In the genomic region with DNA sequence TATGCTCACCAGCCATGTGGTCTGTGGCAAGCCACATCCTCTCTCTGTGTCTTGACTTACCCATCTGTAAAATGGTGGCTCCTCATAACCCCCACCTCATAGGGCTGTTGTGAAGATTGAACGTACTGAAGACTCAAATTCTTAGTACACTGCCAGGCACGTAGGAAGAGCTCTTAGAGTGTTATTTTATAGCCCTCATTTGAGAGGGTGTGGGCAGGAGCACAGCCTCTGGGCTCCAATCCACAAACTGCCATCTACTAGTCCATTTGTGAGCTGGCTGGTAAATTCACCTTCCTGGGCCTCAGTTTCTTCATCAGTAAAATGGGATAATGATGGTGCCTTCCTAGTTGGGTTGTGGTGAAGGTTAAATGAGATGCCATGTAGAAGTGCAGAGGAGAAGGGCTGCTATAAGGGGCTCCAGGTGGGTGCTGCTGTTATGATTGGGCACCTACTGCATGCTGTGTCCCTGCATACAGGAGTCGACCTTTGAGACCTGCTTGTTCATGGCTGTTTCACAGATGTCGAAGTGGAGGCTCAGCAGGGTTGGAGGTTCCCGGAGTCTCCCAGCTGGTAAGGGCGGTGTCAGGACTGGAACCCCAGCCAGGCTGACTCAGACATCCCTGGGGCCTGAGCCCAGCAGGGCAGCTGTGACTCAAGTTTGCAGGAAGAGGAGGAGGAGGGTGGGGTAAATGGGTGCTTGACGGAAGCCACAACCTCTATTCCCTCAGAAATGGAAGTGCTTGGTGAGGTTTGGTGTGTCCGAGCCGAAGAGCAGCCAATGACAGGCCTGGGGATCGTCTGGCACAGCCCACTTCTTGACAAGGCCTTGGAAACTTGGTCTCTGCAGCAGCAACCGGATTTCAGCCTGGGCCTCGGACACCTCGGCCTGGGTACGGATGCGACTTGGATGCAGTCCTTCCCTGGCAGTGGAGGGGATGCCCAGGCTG, we compare ENCODE assay signal across 9 cellular contexts. TPM values are rescaled to one million over a fixed set of nuclear protein-coding genes. Genes with fewer than 3 reads are reported as not detected.
DNase-seq lines count a peak whose midpoint lies in the region; ATAC-seq, FAIRE-seq and TF ChIP-seq lines count a peak whose summit lies in the region.
"Not testable (repeated sequence)": the region's sequence is repeated elsewhere in the genome, so short reads cannot be mapped to it uniquely, and the experiment has no call there.
"Had no signal": no experiment of that assay in that cellular context is flagged by ENCODE, and none has a peak within 500 bp of the region (broad histone marks: within the 10 kb centered on the region; RNA-seq: fewer than 3 reads in every experiment).

No MANE protein-coding gene starts in this region.

- not testable (repeated sequence) for H3K9ac ChIP-seq in kidney (ENCODE audit: low read length in 2 of 2); trophoblast cell (ENCODE audit: low read length)

- not testable (repeated sequence) for H4K12ac ChIP-seq in trophoblast cell (ENCODE audit: low read depth, low read length)

- not testable (repeated sequence) for H3K4me1 ChIP-seq in kidney (ENCODE audit: control insufficient read depth in 1 of 2, insufficient read depth in 1 of 2, low read depth in 1 of 2, low read length in 2 of 2); trophoblast cell (ENCODE audit: control insufficient read depth in 1 of 2, insufficient read depth in 2 of 2, low read length in 2 of 2); upper lobe of left lung

- not testable (repeated sequence) for H2BK120ac ChIP-seq in trophoblast cell (ENCODE audit: insufficient read depth, low read length, poor library complexity)

- not testable (repeated sequence) for TF ChIP-seq CTCF in bronchial epithelial cell (IDR thresholded peaks at IDR 0.05; ENCODE audit: insufficient read depth, low read length, severe bottlenecking); fibroblast of the aortic adventitia (IDR thresholded peaks at IDR 0.05; ENCODE audit: insufficient read depth, low read length); kidney (IDR thresholded peaks at IDR 0.05; ENCODE audit: borderline replicate concordance, extremely low read depth, insufficient read depth); upper lobe of left lung (IDR thresholded peaks at IDR 0.05)

- H3K36me3 ChIP-seq in bronchial epithelial cell (ENCODE audit: control insufficient read depth, insufficient read depth, low read length); kidney (ENCODE audit: control insufficient read depth in 1 of 2, insufficient read depth in 2 of 2, low read length in 2 of 2); trophoblast cell (ENCODE audit: control insufficient read depth in 1 of 2, insufficient read depth in 2 of 2, low read length in 2 of 2); upper lobe of left lung: not testable (repeated sequence)

- H3K27me3 ChIP-seq in bronchial epithelial cell (ENCODE audit: control insufficient read depth, insufficient read depth, low read length); trophoblast cell (ENCODE audit: insufficient read depth, low read length); upper lobe of left lung: not testable (repeated sequence)

- H3K4ac ChIP-seq in trophoblast cell (ENCODE audit: low read depth, low read length) = not testable (repeated sequence)

- not testable (repeated sequence) for H2BK5ac ChIP-seq in trophoblast cell (ENCODE audit: low read depth, low read length, poor library complexity)

- not testable (repeated sequence) for H2AFZ ChIP-seq in trophoblast cell (ENCODE audit: insufficient read depth, low read length, poor library complexity)

- not testable (repeated sequence) for H3K23ac ChIP-seq in trophoblast cell (ENCODE audit: low read length)

- TF ChIP-seq EP300 in upper lobe of left lung (IDR thresholded peaks at IDR 0.05) = not testable (repeated sequence)

- not testable (repeated sequence) for H2AK5ac ChIP-seq in trophoblast cell (ENCODE audit: low read length)

- not testable (repeated sequence) for H3K9me3 ChIP-seq in kidney (ENCODE audit: control insufficient read depth in 1 of 2, low read length in 2 of 2); trophoblast cell (ENCODE audit: insufficient read depth, low read depth, low read length); upper lobe of left lung

- not testable (repeated sequence) for H3K14ac ChIP-seq in trophoblast cell (ENCODE audit: low read length)

- not testable (repeated sequence) for H4K8ac ChIP-seq in trophoblast cell (ENCODE audit: low read depth, low read length)

- H3K79me1 ChIP-seq in trophoblast cell (ENCODE audit: low read length) = not testable (repeated sequence)

- ATAC-seq in SK-N-SH treated with all-trans-retinoic acid at 6 μM for 48 hours (peak; percentile 89), upper lobe of left lung (ENCODE audit: low FRiP score in 2 of 2) (peak; percentile 13 to 55)

- H2BK12ac ChIP-seq in trophoblast cell (ENCODE audit: low read length) = not testable (repeated sequence)

- H4K91ac ChIP-seq in trophoblast cell (ENCODE audit: low read depth, low read length) = not testable (repeated sequence)

- FAIRE-seq in bronchial epithelial cell (lab: Jason Lieb, UNC); kidney (lab: Jason Lieb, UNC): not testable (repeated sequence)

- in situ Hi-C loops in Caki2 (cut with HindIII; ENCODE audit: low pct_unique_long_range_greater_than_20kb, low sequenced_read_pairs) = not testable (repeated sequence)

- H3K27ac ChIP-seq in kidney (ENCODE audit: low read depth in 2 of 2, low read length in 2 of 2); trophoblast cell (ENCODE audit: low read depth, low read length); upper lobe of left lung: not testable (repeated sequence)

- H3K4me3 ChIP-seq in bronchial epithelial cell (ENCODE audit: low read depth, low read length); fibroblast of the aortic adventitia (ENCODE audit: low read depth, low read length); kidney (ENCODE audit: low read length in 2 of 2); trophoblast cell (ENCODE audit: low read depth, low read length); upper lobe of left lung: not testable (repeated sequence)

- not testable (repeated sequence) for TF ChIP-seq POLR2A in upper lobe of left lung (IDR thresholded peaks at IDR 0.05)

- DNase-seq in Caki2 (ENCODE audit: low read depth) (peak; percentile 37), LoVo (ENCODE audit: low spot score) (peak; percentile 2), bronchial epithelial cell (ENCODE audit: low read depth) (peak; percentile 33), fibroblast of the aortic adventitia (ENCODE audit: low read depth) (peak; percentile 92), kidney (peak; percentile 46), trophoblast cell (peak; percentile 22 to 57)
- DNase-seq in upper lobe of left lung = not testable (repeated sequence)

- WGBS in trophoblast cell (ENCODE audit: extremely low coverage, insufficient coverage, insufficient read length) = no CpG with 5 or more reads among the region's 15 CpGs
- WGBS in upper lobe of left lung, 2 donors = 53 to 78% methylated on average over 4 to 10 of the region's 15 CpGs

- intact Hi-C loops in kidney (cut with DNase I) = not testable (repeated sequence)

- not testable (repeated sequence) for H3K4me2 ChIP-seq in trophoblast cell (ENCODE audit: low read length)

- not testable (repeated sequence) for H3K79me2 ChIP-seq in trophoblast cell (ENCODE audit: control insufficient read depth, insufficient read depth, low read length, poor library complexity)

- not testable (repeated sequence) for H3K18ac ChIP-seq in trophoblast cell (ENCODE audit: low read length)

RNA-seq across cellular contexts. Expression of gene GRAPL, which starts 34.4 kb away (rescaled TPM):
- total RNA-seq in Caki2 (2014; rRNA removed; shearing (Covaris generic); ENCODE audit: low replicate concordance) = not detected in 2 replicates
- total RNA-seq in bronchial epithelial cell (not detected in 2 replicates), fibroblast of the aortic adventitia (ENCODE audit: low replicate concordance) (not detected in 2 replicates), kidney (10.7 TPM), upper lobe of left lung (10 to 100 TPM in 1 of 6 donors, 1 to 10 TPM in 5; 2.3 to 17.2 (median 5.0) TPM)
- polyA plus RNA-seq in kidney (ENCODE audit: insufficient read depth, low read depth, low replicate concordance) = 1.4 TPM
- 0.60 and 0.67 TPM in 2 replicates for polyA plus RNA-seq in trophoblast cell (2013)
- total RNA-seq: chondrocyte had no signal

RNA-seq across cellular contexts. Expression of gene GRAP, which starts 46.3 kb away (rescaled TPM):
- total RNA-seq in Caki2 (2014; rRNA removed; shearing (Covaris generic); ENCODE audit: low replicate concordance) = 4.3 TPM in 1 of 2 replicates, not detected in the other
- not detected in 2 replicates for total RNA-seq in bronchial epithelial cell
- total RNA-seq in fibroblast of the aortic adventitia (ENCODE audit: low replicate concordance) = under 0.01 TPM in 1 of 2 replicates, not detected in the other
- 8.4 TPM for total RNA-seq in kidney
- 7.0 TPM for polyA plus RNA-seq in kidney (ENCODE audit: insufficient read depth, low read depth, low replicate concordance)
- 1.3 and 1.6 TPM in 2 replicates for polyA plus RNA-seq in trophoblast cell (2013)
- total RNA-seq in upper lobe of left lung = 10 to 100 TPM in 1 of 6 donors, 1 to 10 TPM in 5; 3.1 to 11.3 (median 4.8) TPM
